9 cellular contexts compared by ENCODE assay signal in genomic region chr20:49821850-49822249, GRCh38. TPM values are rescaled to one million over a fixed set of nuclear protein-coding genes. Genes with fewer than 3 reads are reported as not detected.
A peak's percentile ranks its signal among the peaks of the same experiment; 100 is the strongest.
DNase-seq lines count a peak whose midpoint lies in the region; ATAC-seq and TF ChIP-seq lines count a peak whose summit lies in the region.
"Had no signal": no experiment of that assay in that cellular context is flagged by ENCODE, and none has a peak within 500 bp of the region (broad histone marks: within the 10 kb centered on the region; RNA-seq: fewer than 3 reads in every experiment).

No MANE protein-coding gene starts in this region.

- peaks cover 2% of the 10 kb centered on the region for H3K79me1 ChIP-seq in neuronal stem cell (ENCODE audit: low read depth, low read length)

- in situ Hi-C loops in astrocyte of the cerebellum (cut with HindIII; ENCODE audit: low sequenced_read_pairs), result no loop called here

- H4K20me1 ChIP-seq in HCT116 (ENCODE audit: insufficient read depth), result no peaks in the 10 kb centered on the region

- no peaks in the 10 kb centered on the region for H3K79me2 ChIP-seq in HCT116 (ENCODE audit: insufficient read depth, low read length)

- TF ChIP-seq POLR2A in HCT116 (IDR thresholded peaks at IDR 0.05; ENCODE audit: borderline replicate concordance, extremely low read depth, insufficient read depth, insufficient read length), result no peak

- H3K9ac ChIP-seq in HCT116 (ENCODE audit: low read length) (no peak overlapping the region), neuronal stem cell (ENCODE audit: low read depth, low read length, poor library complexity) (no peak overlapping the region)

- no CpG with 5 or more reads among the region's 2 CpGs for WGBS in neuronal stem cell (ENCODE audit: extremely low coverage in 2 of 2, insufficient read length in 2 of 2, insufficient replicate concordance in 1 of 2), 2 donors

- no peak overlapping the region for H2BK120ac ChIP-seq in neuronal stem cell (ENCODE audit: low read depth, low read length)

- no peak overlapping the region for H3K4ac ChIP-seq in neuronal stem cell (ENCODE audit: low read length)

- no peak overlapping the region for H2BK5ac ChIP-seq in neuronal stem cell (ENCODE audit: low read length)

- H3K23ac ChIP-seq in neuronal stem cell (ENCODE audit: low read depth, low read length, poor library complexity), result no peak overlapping the region

- H3K36me3 ChIP-seq in HCT116 (ENCODE audit: control insufficient read depth in 1 of 2, insufficient read depth in 2 of 2, low read length in 2 of 2) (peaks cover 12 to 20% of the 10 kb centered on the region in 2 experiments; a peak in 3 of 4 replicates), lower lobe of right lung (peaks cover 65% of the 10 kb centered on the region), neuronal stem cell (replicated peaks in 1 of 2; ENCODE audit: control insufficient read depth in 2 of 2, insufficient read depth in 2 of 2, low read length in 2 of 2) (peaks cover 9 to 87% of the 10 kb centered on the region in 2 donors)

- RAD21 ChIA-PET in HCT116 (lab: Charles Lee; ENCODE audit: low non-redundant PET in 1 of 2, low total read pairs in 2 of 2, uncharacterized antibody in 2 of 2, unreplicated experiment in 2 of 2), result no interaction called here

- H4K91ac ChIP-seq in neuronal stem cell (ENCODE audit: low read depth, low read length, poor library complexity), result no peak overlapping the region

- no peak overlapping the region for H4K8ac ChIP-seq in neuronal stem cell (ENCODE audit: low read depth, low read length)

- H3K27me3 ChIP-seq in HCT116 (ENCODE audit: insufficient read depth, low read length) (no peaks in the 10 kb centered on the region), lower lobe of right lung (ENCODE audit: low read depth) (no peaks in the 10 kb centered on the region), neuronal stem cell (ENCODE audit: control insufficient read depth in 3 of 3, insufficient read depth in 3 of 3, low read depth in 1 of 3, low read length in 3 of 3) (no peaks in the 10 kb centered on the region)

- no peak overlapping the region for H2AK5ac ChIP-seq in neuronal stem cell (ENCODE audit: low read depth, low read length)

- H3K4me3 ChIP-seq in AG10803 (ENCODE audit: low read length), result no peak overlapping the region
- no peak overlapping the region for H3K4me3 ChIP-seq in HCT116 (replicated peaks in 1 of 2; ENCODE audit: low read depth in 1 of 2, low read length in 2 of 2)
- H3K4me3 ChIP-seq in astrocyte of the cerebellum (ENCODE audit: low read depth, low read length), result no peak overlapping the region
- no peak overlapping the region for H3K4me3 ChIP-seq in lower lobe of right lung
- no peak overlapping the region for H3K4me3 ChIP-seq in neuronal stem cell (ENCODE audit: low read length in 2 of 2)
- H3K4me3 ChIP-seq: prostate gland had no signal

- no peak overlapping the region for H3K18ac ChIP-seq in neuronal stem cell (ENCODE audit: low read length)

- TF ChIP-seq CTCF in AG10803 (conservative IDR thresholded peaks at IDR 0.05; ENCODE audit: low read length), result peak; percentile 76
- no peak for TF ChIP-seq CTCF in HCT116 (IDR thresholded peaks at IDR 0.05 in 2 of 3, conservative IDR thresholded peaks at IDR 0.05 in 1 of 3; ENCODE audit: borderline replicate concordance in 1 of 3, insufficient read depth in 1 of 3, low read depth in 2 of 3, low read length in 2 of 3)
- peak; percentile 74 for TF ChIP-seq CTCF in astrocyte of the cerebellum (IDR thresholded peaks at IDR 0.05; ENCODE audit: low read depth, low read length, missing control alignments)
- TF ChIP-seq CTCF in lower lobe of right lung (IDR thresholded peaks at IDR 0.05), result no peak

- no peak overlapping the region for H3K14ac ChIP-seq in neuronal stem cell (ENCODE audit: low read length)

- peak; percentile 35 for TF ChIP-seq RAD21 in HCT116 (IDR thresholded peaks at IDR 0.05; ENCODE audit: low read depth)

- no peak overlapping the region for H2BK15ac ChIP-seq in neuronal stem cell (ENCODE audit: low read length)

- H3K9me3 ChIP-seq in HCT116 (ENCODE audit: control insufficient read depth in 1 of 2, insufficient read depth in 1 of 2, low read depth in 1 of 2, low read length in 2 of 2) (no peaks in the 10 kb centered on the region), lower lobe of right lung (no peaks in the 10 kb centered on the region), neuronal stem cell (replicated peaks in 1 of 2; ENCODE audit: control insufficient read depth in 2 of 2, insufficient read depth in 1 of 2, low read depth in 1 of 2, low read length in 2 of 2) (peaks cover 0 to 10% of the 10 kb centered on the region in 2 donors)
- H3K9me3 ChIP-seq: prostate gland had no signal

- BruUV-seq in HCT116 (replicated peaks; lab: Mats Ljungman, UMichigan), result no TSS peak

- H3K9me2 ChIP-seq in HCT116 (ENCODE audit: insufficient read depth), result no peaks in the 10 kb centered on the region

- no peak overlapping the region for H2AFZ ChIP-seq in HCT116 (ENCODE audit: low read depth, low read length, poor library complexity, severe bottlenecking)
- no peak overlapping the region for H2AFZ ChIP-seq in neuronal stem cell (ENCODE audit: low read length)

- H3K4me2 ChIP-seq in HCT116 (ENCODE audit: low read length), result no peak overlapping the region
- no peak overlapping the region for H3K4me2 ChIP-seq in neuronal stem cell (ENCODE audit: insufficient read depth, low read length, poor library complexity, severe bottlenecking)

- intact Hi-C loops in HCT116 (cut with micrococcal nuclease) (no loop called here), lower lobe of right lung (cut with DNase I) (no loop called here)

- CTCF ChIA-PET in HCT116 (lab: Charles Lee), result interaction anchor here (1.5 kb wide), 1 partner anchor 9 kb away, joined by 3 read pairs; the partner anchor contains the start of gene SLC9A8

- H3K27ac ChIP-seq in HCT116 (ENCODE audit: low read depth, low read length), result no peak overlapping the region
- H3K27ac ChIP-seq in lower lobe of right lung, result peak overlapping the region; percentile 20
- H3K27ac ChIP-seq in neuronal stem cell (replicated peaks; ENCODE audit: low read length), result no peak overlapping the region
- H3K27ac ChIP-seq: prostate gland had no signal

- H2BK12ac ChIP-seq in neuronal stem cell (ENCODE audit: low read length), result no peak overlapping the region

- DNase-seq in AG10803 (ENCODE audit: low read depth) (peak; percentile 84), HCT116 (ENCODE audit: low read depth, low spot score) (no peak), astrocyte of the cerebellum (ENCODE audit: low read depth) (peak; percentile 64), lower lobe of right lung (no peak), NCI-H1092 treated with DMSO at 0.1 percent for 48 hours (lab: John Stamatoyannopoulos, UW) (no peak), neuronal stem cell (ENCODE audit: low spot score) (no peak), HPDE6-E6E7 (ENCODE audit: extremely low spot score) (no peak)

- H3K4me1 ChIP-seq in HCT116 (ENCODE audit: control insufficient read depth in 1 of 2, insufficient read depth in 2 of 2, low read length in 2 of 2) (peaks cover 0 to 3% of the 10 kb centered on the region in 2 experiments; a peak in 1 of 4 replicates), lower lobe of right lung (peaks cover 40% of the 10 kb centered on the region), neuronal stem cell (ENCODE audit: control insufficient read depth in 2 of 2, insufficient read depth in 1 of 2, low read depth in 1 of 2, low read length in 2 of 2) (peaks cover 0 to 3% of the 10 kb centered on the region in 2 donors)

- ATAC-seq in HCT116 (no peak), lower lobe of right lung (peak; percentile 8 to 54), GM19035 (IDR thresholded peaks at IDR 0.05; ENCODE audit: unreplicated experiment) (no peak)

- POLR2A ChIA-PET in HCT116 (lab: Charles Lee), result no interaction called here

TF ChIP-seq in HCT116, 20 proteins besides CTCF, POLR2A, EP300 and RAD21 (continues in another document):
- TF ChIP-seq ZBTB33 (IDR thresholded peaks at IDR 0.05; ENCODE audit: extremely low read depth, insufficient replicate concordance, low read length) (no peak), MAX (IDR thresholded peaks at IDR 0.05) (no peak), YY1 (IDR thresholded peaks at IDR 0.05; ENCODE audit: extremely low read depth, insufficient replicate concordance, low read depth, low read length) (no peak), TCF7L2 (IDR thresholded peaks at IDR 0.05; ENCODE audit: borderline replicate concordance, extremely low read depth, insufficient read depth, insufficient read length) (no peak), JUND (IDR thresholded peaks at IDR 0.05) (no peak), ZNF274 (IDR thresholded peaks at IDR 0.05; ENCODE audit: low read depth, low read length) (no peak)

RNA-seq across cellular contexts. Expression of gene SLC9A8, which starts 9.2 kb away (rescaled TPM):
- total RNA-seq in HCT116 (2021; ENCODE audit: unreplicated experiment) (6.7 TPM), lower lobe of right lung (17.7 TPM)
- 6.0 and 6.6 TPM in 2 replicates for polyA plus RNA-seq in HCT116 (2012)
- 2.9 TPM for polyA plus RNA-seq in neuronal stem cell (2013, experiment 1 of 2)
- polyA plus RNA-seq in neuronal stem cell (2013, experiment 2 of 2), result 2.7 TPM

Comparison
In these comparisons a context has a peak if more than half of its experiments do, and no peak if none do; other contexts are left out.
1. DNase-seq: peak in AG10803 (single experiment) and astrocyte of the cerebellum (single experiment); none in HCT116 (single experiment), lower lobe of right lung (single experiment), NCI-H1092 treated with DMSO at 0.1 percent for 48 hours (single experiment), neuronal stem cell (single experiment) and HPDE6-E6E7 (single experiment).
2. CTCF ChIP-seq: peak in AG10803 (single experiment) and astrocyte of the cerebellum (single experiment); none in HCT116 (0 of 3) and lower lobe of right lung (single experiment).
3. ATAC-seq: peak in lower lobe of right lung (2 of 2); none in HCT116 (single experiment) and GM19035 (single experiment).